In the genomic region with DNA sequence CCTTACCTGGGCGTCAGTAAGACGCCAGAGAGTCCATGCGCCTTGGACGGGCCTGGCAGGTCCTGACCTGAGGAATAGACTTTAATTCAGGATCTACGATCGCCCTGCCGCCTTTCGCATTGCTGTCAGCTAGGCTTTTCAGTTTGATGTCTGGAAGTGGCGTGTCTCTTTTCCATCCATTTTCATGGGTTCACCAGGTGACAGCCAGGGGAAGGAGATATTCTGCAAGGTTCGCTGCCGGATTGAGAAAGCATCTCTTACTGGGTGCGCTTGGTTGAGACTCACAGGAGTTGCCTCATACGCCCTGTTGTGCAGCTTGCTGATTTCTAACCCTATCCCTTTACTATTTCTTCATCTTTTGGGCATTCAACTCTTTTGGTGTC, we compare ENCODE assay signal across 9 cellular contexts. TPM values are rescaled to one million over a fixed set of nuclear protein-coding genes. Genes with fewer than 3 reads are reported as not detected.
DNase-seq lines count a peak whose midpoint lies in the region; ATAC-seq and TF ChIP-seq lines count a peak whose summit lies in the region.
"Had no signal": no experiment of that assay in that cellular context is flagged by ENCODE, and none has a peak within 500 bp of the region (broad histone marks: within the 10 kb centered on the region; RNA-seq: fewer than 3 reads in every experiment).

No MANE protein-coding gene starts in this region.

- ATAC-seq in GM18907 (IDR thresholded peaks at IDR 0.05; ENCODE audit: unreplicated experiment) (no peak), HG03439 (IDR thresholded peaks at IDR 0.05; ENCODE audit: unreplicated experiment) (no peak), GM18517 (IDR thresholded peaks at IDR 0.05; ENCODE audit: unreplicated experiment) (no peak), GM21529 (IDR thresholded peaks at IDR 0.05; ENCODE audit: unreplicated experiment) (no peak)

- no peaks in the 10 kb centered on the region for H3K4me1 Mint-ChIP-seq in HFFc6 (ENCODE audit: low read depth)
- H3K4me1 Mint-ChIP-seq: central memory CD8-positive, alpha-beta T cell had no signal

- H3K4me3 ChIP-seq in adipocyte (ENCODE audit: low read length), result peak overlapping the region; percentile 79
- peak overlapping the region; percentile 78 for H3K4me3 ChIP-seq in iPS-15b (ENCODE audit: low read depth, low read length)
- peak overlapping the region; percentile 40 to 57 (median 46) for H3K4me3 ChIP-seq in stomach

- whole genome bisulfite sequencing in stomach, 5 donors, result 18 to 27% (median 24%) methylated on average over 12 to 13 of the region's 13 CpGs

- H3K27me3 ChIP-seq in adipocyte (replicated peaks; ENCODE audit: control insufficient read depth, insufficient read depth, low read length) (peaks cover 8% of the 10 kb centered on the region), iPS-15b (ENCODE audit: control insufficient read depth, insufficient read depth, low read length) (peaks cover 34% of the 10 kb centered on the region), stomach (peaks cover 0 to 9% (median 3%) of the 10 kb centered on the region in 3 donors)

- no peak for DNase-seq in HFFc6
- DNase-seq in adipocyte (ENCODE audit: low read depth), result no peak
- no peak for DNase-seq in stomach

- H3K27ac Mint-ChIP-seq in HFFc6, result no peak overlapping the region

- peaks cover 8% of the 10 kb centered on the region for H3K4me1 ChIP-seq in adipocyte (ENCODE audit: control insufficient read depth, insufficient read depth, low read length)
- H3K4me1 ChIP-seq in iPS-15b (ENCODE audit: control insufficient read depth, insufficient read depth, low read length), result peaks cover 2% of the 10 kb centered on the region
- H3K4me1 ChIP-seq in stomach, result peaks cover 0 to 14% (median 11%) of the 10 kb centered on the region in 4 donors

- H3K9ac ChIP-seq in adipocyte (ENCODE audit: low read length) (no peak overlapping the region), iPS-15b (ENCODE audit: low read depth, low read length) (no peak overlapping the region)

- no peak for TF ChIP-seq POLR2A in stomach (IDR thresholded peaks at IDR 0.05)

- H3K27me3 Mint-ChIP-seq in HFFc6 (ENCODE audit: insufficient read depth), result peaks cover 2% of the 10 kb centered on the region; the same call in 1 of the 2 replicates
- H3K27me3 Mint-ChIP-seq: central memory CD8-positive, alpha-beta T cell had no signal

- no peaks in the 10 kb centered on the region for H3K9me3 Mint-ChIP-seq in HFFc6
- H3K9me3 Mint-ChIP-seq: central memory CD8-positive, alpha-beta T cell had no signal

- H3K36me3 Mint-ChIP-seq in HFFc6 (ENCODE audit: low read depth), result no peaks in the 10 kb centered on the region

- TF ChIP-seq CTCF in HFFc6 (IDR thresholded peaks at IDR 0.05), result peak; percentile 9; the same call in 1 of the 2 replicates
- TF ChIP-seq CTCF in stomach (IDR thresholded peaks at IDR 0.05), result peak in 4 of 7 experiments; percentile 0 to 16 (median 5)

- H3K9me3 ChIP-seq in adipocyte (ENCODE audit: control insufficient read depth, low read length) (no peaks in the 10 kb centered on the region), iPS-15b (ENCODE audit: control insufficient read depth, insufficient read depth, low read length) (no peaks in the 10 kb centered on the region), stomach (no peaks in the 10 kb centered on the region)

- intact Hi-C loops in stomach (cut with DNase I; ENCODE audit: low total_unique reads), result no loop called here

- H3K4me3 Mint-ChIP-seq in HFFc6, result no peak overlapping the region
- H3K4me3 Mint-ChIP-seq: central memory CD8-positive, alpha-beta T cell had no signal

- peak overlapping the region in 3 of 5 donors; percentile 52 to 61 (median 55) for H3K27ac ChIP-seq in stomach

- H3K36me3 ChIP-seq in adipocyte (ENCODE audit: control insufficient read depth, insufficient read depth, low read length, severe bottlenecking) (no peaks in the 10 kb centered on the region), iPS-15b (ENCODE audit: control insufficient read depth, insufficient read depth, low read length) (no peaks in the 10 kb centered on the region), stomach (no peaks in the 10 kb centered on the region)

- TF ChIP-seq EP300 in stomach (IDR thresholded peaks at IDR 0.05), result no peak

RNA-seq across cellular contexts. Expression of a gene that starts 7.4 kb away (rescaled TPM):
- under 1 TPM in 3 of 6 experiments, not detected in 3; 0.09 to 0.13 (median 0.11) TPM for total RNA-seq in HFFc6 (2021; fragmentation: NEBNext Ultra II Directional; extraction: Animal tissue kit (Norgen Biotek cat#: 25700))
- 10 to 100 TPM in 2 of 5 donors, 1 to 10 TPM in 2, under 1 TPM in 1; 0.29 to 33.9 (median 5.5) TPM for total RNA-seq in stomach
- polyA plus RNA-seq in stomach, result under 1 TPM; 0.35 to 0.46 (median 0.37) TPM
